In the genomic region with DNA sequence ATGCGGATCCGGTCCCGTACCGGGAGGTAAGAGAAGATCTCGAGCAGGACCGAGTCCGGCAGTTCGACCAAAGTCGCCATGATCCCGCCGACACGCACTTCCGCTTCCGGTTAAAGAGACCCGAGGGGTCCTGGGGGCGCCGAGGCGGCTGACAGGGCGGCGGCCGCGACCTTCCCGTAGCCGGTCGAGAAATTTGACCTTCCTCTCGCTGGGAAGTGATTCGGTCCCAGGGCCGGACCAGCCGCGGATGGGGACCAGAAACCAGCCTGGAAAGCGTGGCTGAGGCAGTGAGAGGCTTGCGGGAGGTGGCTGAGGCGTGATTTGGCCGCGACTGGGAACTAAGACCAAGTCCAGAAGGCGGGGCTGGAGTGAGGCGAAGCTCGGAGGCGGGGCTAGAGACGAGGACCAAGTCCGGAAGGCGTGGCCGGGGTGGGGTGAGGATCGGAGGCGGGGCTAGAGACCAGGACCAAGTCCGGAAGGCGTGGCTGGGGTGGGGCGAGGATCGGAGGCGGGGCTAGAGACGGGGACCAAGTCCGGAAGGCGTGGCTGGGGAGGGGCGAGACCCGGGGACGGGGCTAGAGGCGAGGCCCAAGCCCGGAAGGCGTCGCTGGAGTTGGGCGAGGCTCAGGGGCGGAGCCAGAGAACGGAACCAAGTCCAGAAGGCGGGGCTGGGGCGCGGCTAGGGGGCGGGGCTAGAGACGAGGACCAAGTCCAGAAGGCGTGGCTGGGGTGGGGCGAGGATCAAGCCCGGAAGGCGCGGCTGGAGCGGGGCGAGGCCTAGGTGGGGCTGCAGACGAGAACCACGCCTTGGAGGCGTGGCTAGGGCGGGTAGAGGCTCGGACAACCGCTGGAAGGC, we compare ENCODE assay signal across 1 cellular context.
TF ChIP-seq lines count a peak whose summit lies in the region.

Gene FBXL12 (minus strand): TSS at position 346 of the 856 bp plus-strand sequence. CDS start 266 bp downstream, at position 80.

TF ChIP-seq in HepG2, 621 proteins besides CTCF, POLR2A, EP300 and RAD21 (continued from another document and continues in another):
- TF ChIP-seq, protein P1, sequence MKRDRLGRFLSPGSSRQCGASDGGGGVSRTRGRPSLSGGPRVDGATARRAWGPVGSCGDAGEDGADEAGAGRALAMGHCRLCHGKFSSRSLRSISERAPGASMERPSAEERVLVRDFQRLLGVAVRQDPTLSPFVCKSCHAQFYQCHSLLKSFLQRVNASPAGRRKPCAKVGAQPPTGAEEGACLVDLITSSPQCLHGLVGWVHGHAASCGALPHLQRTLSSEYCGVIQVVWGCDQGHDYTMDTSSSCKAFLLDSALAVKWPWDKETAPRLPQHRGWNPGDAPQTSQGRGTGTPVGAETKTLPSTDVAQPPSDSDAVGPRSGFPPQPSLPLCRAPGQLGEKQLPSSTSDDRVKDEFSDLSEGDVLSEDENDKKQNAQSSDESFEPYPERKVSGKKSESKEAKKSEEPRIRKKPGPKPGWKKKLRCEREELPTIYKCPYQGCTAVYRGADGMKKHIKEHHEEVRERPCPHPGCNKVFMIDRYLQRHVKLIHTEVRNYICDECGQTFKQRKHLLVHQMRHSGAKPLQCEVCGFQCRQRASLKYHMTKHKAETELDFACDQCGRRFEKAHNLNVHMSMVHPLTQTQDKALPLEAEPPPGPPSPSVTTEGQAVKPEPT (CRISPR knock-in tag; IDR thresholded peaks at IDR 0.05; ENCODE audit: low read depth) = 0 out of 2 replicates have a peak, but pooled peaks have one; percentile 25
- TF ChIP-seq RARG (CRISPR knock-in tag; IDR thresholded peaks at IDR 0.05; ENCODE audit: low read depth) (no peak), UBTF (CRISPR knock-in tag; IDR thresholded peaks at IDR 0.05) (peak; percentile 82), ZNF264 (CRISPR knock-in tag; IDR thresholded peaks at IDR 0.05) (peak; percentile 25; the same call in 1 of the 2 replicates), XBP1 (CRISPR knock-in tag; IDR thresholded peaks at IDR 0.05) (no peak), ZNF775 (CRISPR knock-in tag; IDR thresholded peaks at IDR 0.05; ENCODE audit: borderline replicate concordance) (no peak; the same call in 1 of the 2 replicates), ZNF350 (CRISPR knock-in tag; IDR thresholded peaks at IDR 0.05; ENCODE audit: borderline replicate concordance, low read depth) (peak; percentile 96), ZNF598 (CRISPR knock-in tag; IDR thresholded peaks at IDR 0.05; ENCODE audit: borderline replicate concordance) (0 out of 2 replicates have a peak, but pooled peaks have one; percentile 86), ZNF275 (CRISPR knock-in tag; IDR thresholded peaks at IDR 0.05; ENCODE audit: borderline replicate concordance) (no peak), ZNF317 (CRISPR knock-in tag; IDR thresholded peaks at IDR 0.05) (no peak), ATRX (CRISPR knock-in tag; IDR thresholded peaks at IDR 0.05; ENCODE audit: borderline replicate concordance) (no peak), FOXK1 (CRISPR knock-in tag; IDR thresholded peaks at IDR 0.05; ENCODE audit: borderline replicate concordance, low read depth) (no peak; the same call in 1 of the 2 replicates), ZNF382 (CRISPR knock-in tag; IDR thresholded peaks at IDR 0.05; ENCODE audit: borderline replicate concordance) (no peak), MATR3 (CRISPR knock-in tag; IDR thresholded peaks at IDR 0.05) (no peak), NR2F1 (CRISPR knock-in tag; IDR thresholded peaks at IDR 0.05) (no peak), FOSL2 (CRISPR knock-in tag; IDR thresholded peaks at IDR 0.05) (0 out of 2 replicates have a peak, but pooled peaks have one; percentile 8), ZNF776 (CRISPR knock-in tag; IDR thresholded peaks at IDR 0.05) (no peak), ZNF883 (CRISPR knock-in tag; IDR thresholded peaks at IDR 0.05; ENCODE audit: not compliant biosample characterization) (peak; percentile 64), ETV5 (CRISPR knock-in tag; IDR thresholded peaks at IDR 0.05; ENCODE audit: borderline replicate concordance) (peak; percentile 41; the same call in 1 of the 2 replicates), ZNF547 (CRISPR knock-in tag; IDR thresholded peaks at IDR 0.05) (peak; percentile 92; the same call in 1 of the 2 replicates), PBX2 (CRISPR knock-in tag; IDR thresholded peaks at IDR 0.05) (0 out of 2 replicates have a peak, but pooled peaks have one; percentile 22), MLLT10 (CRISPR knock-in tag; IDR thresholded peaks at IDR 0.05) (no peak), ZNF570 (CRISPR knock-in tag; IDR thresholded peaks at IDR 0.05; ENCODE audit: borderline replicate concordance) (no peak), ZNF790 (CRISPR knock-in tag; IDR thresholded peaks at IDR 0.05; ENCODE audit: borderline replicate concordance) (peak; percentile 34; the same call in 1 of the 2 replicates), ARID2 (CRISPR knock-in tag; IDR thresholded peaks at IDR 0.05; ENCODE audit: borderline replicate concordance) (no peak), SIN3B (IDR thresholded peaks at IDR 0.05; ENCODE audit: low read length) (peak; percentile 96), ZBTB37 (CRISPR knock-in tag; IDR thresholded peaks at IDR 0.05) (no peak), POGZ (CRISPR knock-in tag; IDR thresholded peaks at IDR 0.05) (peak; percentile 29), HCFC1 (IDR thresholded peaks at IDR 0.05; ENCODE audit: low read depth, low read length) (peak; percentile 12; the same call in 1 of the 2 replicates), ZNF431 (CRISPR knock-in tag; IDR thresholded peaks at IDR 0.05; ENCODE audit: borderline replicate concordance, low read depth) (no peak; the same call in 1 of the 2 replicates), ZNF703 (CRISPR knock-in tag; IDR thresholded peaks at IDR 0.05; ENCODE audit: borderline replicate concordance) (no peak), XRCC5 (optimal IDR thresholded peaks at IDR 0.05; ENCODE audit: low read length) (peak; percentile 41), ISL2 (CRISPR knock-in tag; IDR thresholded peaks at IDR 0.05) (peak; percentile 11; the same call in 1 of the 2 replicates), ZFYVE20 (CRISPR knock-in tag; IDR thresholded peaks at IDR 0.05; ENCODE audit: borderline replicate concordance, low read depth) (0 out of 2 replicates have a peak, but pooled peaks have one; percentile 16), ZFP62 (CRISPR knock-in tag; IDR thresholded peaks at IDR 0.05) (no peak), ZNF430 (CRISPR knock-in tag; IDR thresholded peaks at IDR 0.05) (no peak), ZMYM3 (CRISPR knock-in tag; IDR thresholded peaks at IDR 0.05) (no peak), ZNF567 (CRISPR knock-in tag; IDR thresholded peaks at IDR 0.05; ENCODE audit: borderline replicate concordance) (0 out of 2 replicates have a peak, but pooled peaks have one; percentile 67)
- TF ChIP-seq, protein P2, sequence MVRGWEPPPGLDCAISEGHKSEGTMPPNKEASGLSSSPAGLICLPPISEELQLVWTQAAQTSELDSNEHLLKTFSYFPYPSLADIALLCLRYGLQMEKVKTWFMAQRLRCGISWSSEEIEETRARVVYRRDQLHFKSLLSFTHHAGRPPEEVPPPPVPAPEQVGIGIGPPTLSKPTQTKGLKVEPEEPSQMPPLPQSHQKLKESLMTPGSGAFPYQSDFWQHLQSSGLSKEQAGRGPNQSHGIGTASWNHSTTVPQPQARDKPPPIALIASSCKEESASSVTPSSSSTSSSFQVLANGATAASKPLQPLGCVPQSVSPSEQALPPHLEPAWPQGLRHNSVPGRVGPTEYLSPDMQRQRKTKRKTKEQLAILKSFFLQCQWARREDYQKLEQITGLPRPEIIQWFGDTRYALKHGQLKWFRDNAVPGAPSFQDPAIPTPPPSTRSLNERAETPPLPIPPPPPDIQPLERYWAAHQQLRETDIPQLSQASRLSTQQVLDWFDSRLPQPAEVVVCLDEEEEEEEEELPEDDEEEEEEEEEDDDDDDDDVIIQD (CRISPR knock-in tag; IDR thresholded peaks at IDR 0.05; ENCODE audit: low read depth) = peak; percentile 62; the same call in 1 of the 2 replicates
- TF ChIP-seq, protein P3, sequence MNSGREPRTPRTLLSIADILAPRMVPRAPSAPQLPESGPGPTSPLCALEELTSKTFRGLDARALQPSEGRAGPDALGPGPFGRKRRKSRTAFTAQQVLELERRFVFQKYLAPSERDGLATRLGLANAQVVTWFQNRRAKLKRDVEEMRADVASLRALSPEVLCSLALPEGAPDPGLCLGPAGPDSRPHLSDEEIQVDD (CRISPR knock-in tag; IDR thresholded peaks at IDR 0.05; ENCODE audit: borderline replicate concordance) = 0 out of 2 replicates have a peak, but pooled peaks have one; percentile 76
- TF ChIP-seq, protein P4, sequence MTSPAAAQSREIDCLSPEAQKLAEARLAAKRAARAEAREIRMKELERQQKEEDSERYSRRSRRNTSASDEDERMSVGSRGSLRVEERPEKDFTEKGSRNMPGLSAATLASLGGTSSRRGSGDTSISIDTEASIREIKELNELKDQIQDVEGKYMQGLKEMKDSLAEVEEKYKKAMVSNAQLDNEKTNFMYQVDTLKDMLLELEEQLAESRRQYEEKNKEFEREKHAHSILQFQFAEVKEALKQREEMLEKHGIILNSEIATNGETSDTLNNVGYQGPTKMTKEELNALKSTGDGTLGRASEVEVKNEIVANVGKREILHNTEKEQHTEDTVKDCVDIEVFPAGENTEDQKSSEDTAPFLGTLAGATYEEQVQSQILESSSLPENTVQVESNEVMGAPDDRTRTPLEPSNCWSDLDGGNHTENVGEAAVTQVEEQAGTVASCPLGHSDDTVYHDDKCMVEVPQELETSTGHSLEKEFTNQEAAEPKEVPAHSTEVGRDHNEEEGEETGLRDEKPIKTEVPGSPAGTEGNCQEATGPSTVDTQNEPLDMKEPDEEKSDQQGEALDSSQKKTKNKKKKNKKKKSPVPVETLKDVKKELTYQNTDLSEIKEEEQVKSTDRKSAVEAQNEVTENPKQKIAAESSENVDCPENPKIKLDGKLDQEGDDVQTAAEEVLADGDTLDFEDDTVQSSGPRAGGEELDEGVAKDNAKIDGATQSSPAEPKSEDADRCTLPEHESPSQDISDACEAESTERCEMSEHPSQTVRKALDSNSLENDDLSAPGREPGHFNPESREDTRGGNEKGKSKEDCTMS (CRISPR knock-in tag; conservative IDR thresholded peaks at IDR 0.05) = no peak
- TF ChIP-seq, protein P5, sequence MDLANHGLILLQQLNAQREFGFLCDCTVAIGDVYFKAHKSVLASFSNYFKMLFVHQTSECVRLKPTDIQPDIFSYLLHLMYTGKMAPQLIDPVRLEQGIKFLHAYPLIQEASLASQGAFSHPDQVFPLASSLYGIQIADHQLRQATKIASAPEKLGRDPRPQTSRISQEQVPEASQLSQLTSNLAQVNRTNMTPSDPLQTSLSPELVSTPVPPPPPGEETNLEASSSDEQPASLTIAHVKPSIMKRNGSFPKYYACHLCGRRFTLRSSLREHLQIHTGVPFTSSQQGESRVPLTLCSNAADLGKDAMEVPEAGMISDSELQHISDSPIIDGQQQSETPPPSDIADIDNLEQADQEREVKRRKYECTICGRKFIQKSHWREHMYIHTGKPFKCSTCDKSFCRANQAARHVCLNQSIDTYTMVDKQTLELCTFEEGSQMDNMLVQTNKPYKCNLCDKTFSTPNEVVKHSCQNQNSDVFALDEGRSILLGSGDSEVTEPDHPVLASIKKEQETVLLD (CRISPR knock-in tag; IDR thresholded peaks at IDR 0.05; ENCODE audit: low read depth) = peak; percentile 71; the same call in 1 of the 2 replicates
- TF ChIP-seq, protein P6, sequence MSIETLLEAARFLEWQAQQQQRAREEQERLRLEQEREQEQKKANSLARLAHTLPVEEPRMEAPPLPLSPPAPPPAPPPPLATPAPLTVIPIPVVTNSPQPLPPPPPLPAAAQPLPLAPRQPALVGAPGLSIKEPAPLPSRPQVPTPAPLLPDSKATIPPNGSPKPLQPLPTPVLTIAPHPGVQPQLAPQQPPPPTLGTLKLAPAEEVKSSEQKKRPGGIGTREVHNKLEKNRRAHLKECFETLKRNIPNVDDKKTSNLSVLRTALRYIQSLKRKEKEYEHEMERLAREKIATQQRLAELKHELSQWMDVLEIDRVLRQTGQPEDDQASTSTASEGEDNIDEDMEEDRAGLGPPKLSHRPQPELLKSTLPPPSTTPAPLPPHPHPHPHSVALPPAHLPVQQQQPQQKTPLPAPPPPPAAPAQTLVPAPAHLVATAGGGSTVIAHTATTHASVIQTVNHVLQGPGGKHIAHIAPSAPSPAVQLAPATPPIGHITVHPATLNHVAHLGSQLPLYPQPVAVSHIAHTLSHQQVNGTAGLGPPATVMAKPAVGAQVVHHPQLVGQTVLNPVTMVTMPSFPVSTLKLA (IDR thresholded peaks at IDR 0.05) = no peak
